11 cellular contexts compared by ENCODE assay signal in the genomic region with DNA sequence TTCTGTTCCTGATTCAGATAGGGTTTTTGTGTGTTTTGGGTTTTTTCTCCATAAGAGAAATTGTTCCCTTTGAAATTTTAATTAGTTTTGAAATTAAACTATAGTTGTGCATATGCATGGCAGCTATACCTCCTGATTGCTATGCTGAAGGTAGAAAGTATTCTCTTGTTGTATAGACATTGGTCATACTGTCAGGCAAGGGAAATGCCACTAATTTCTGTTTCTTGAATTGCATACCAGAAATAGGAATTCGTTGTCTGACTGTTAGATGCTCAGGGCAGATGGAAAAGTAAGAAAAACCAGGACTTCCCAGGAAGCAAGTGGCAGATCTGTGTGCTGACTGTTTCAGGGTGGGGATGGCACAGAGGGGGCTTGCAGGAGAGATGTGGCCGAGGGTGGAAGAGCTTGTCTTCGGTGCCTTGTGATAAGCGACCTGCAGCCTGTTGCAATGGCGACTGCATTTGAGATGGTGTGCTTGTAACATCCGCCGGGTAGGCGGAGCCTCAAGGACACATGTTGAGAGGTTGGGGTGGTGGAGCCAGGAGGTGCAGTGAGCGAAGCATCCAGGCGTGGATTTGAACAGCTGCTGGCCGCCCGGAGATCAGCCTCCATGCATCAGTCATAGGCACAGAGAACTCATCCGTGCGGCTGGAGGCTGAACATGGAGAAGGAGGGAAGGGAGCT. TPM values are rescaled to one million over a fixed set of nuclear protein-coding genes. Genes with fewer than 3 reads are reported as not detected.
A peak's percentile ranks its signal among the peaks of the same experiment; 100 is the strongest.
DNase-seq lines count a peak whose midpoint lies in the region; ATAC-seq and TF ChIP-seq lines count a peak whose summit lies in the region.
"Had no signal": no experiment of that assay in that cellular context is flagged by ENCODE, and none has a peak within 500 bp of the region (broad histone marks: within the 10 kb centered on the region; RNA-seq: fewer than 3 reads in every experiment).

No MANE protein-coding gene starts in this region.

- no peak overlapping the region for H3K4me3 Mint-ChIP-seq in stimulated activated memory B cell treated with anti-CD40 and anti-IgM and Interleukin-4, amounts not matched to agents 10 μg/mL and 1 μg/mL and 100 μg/mL, for 72 hours
- H3K4me3 Mint-ChIP-seq: stimulated activated naive CD8-positive, alpha-beta T cell treated with anti-CD3 and anti-CD28 coated beads, Interleukin-15, Interleukin-2, amounts not matched to agents 100 ng/mL and 50 ng/mL, for 24 hours had no signal

- DNase-seq in activated CD8-positive, alpha-beta memory T cell treated with anti-CD3 and anti-CD28 coated beads for 24 hours: peak; percentile 38
- no peak for DNase-seq in activated CD8-positive, alpha-beta memory T cell treated with anti-CD3 and anti-CD28 coated beads, Interleukin-2, amount 50 U/mL, for 48 hours
- DNase-seq in NCI-H526 (lab: John Stamatoyannopoulos, UW) (peak; percentile 46 to 71), foreskin melanocyte (peak; percentile 48), hepatocyte (ENCODE audit: low spot score) (no peak), DMS114 treated with DMSO at 0.1 percent for 48 hours (lab: John Stamatoyannopoulos, UW; ENCODE audit: unreplicated experiment) (no peak), A673 (ENCODE audit: low spot score) (no peak)
- DNase-seq: stimulated activated CD4-positive, alpha-beta T cell treated with anti-CD3 and anti-CD28 coated beads, Interleukin-1b, Interleukin-23, amount 100 ng/mL, for 48 hours had no signal

- H3K27ac Mint-ChIP-seq in stimulated activated memory B cell treated with anti-CD40 and anti-IgM and Interleukin-4, amounts not matched to agents 10 μg/mL and 1 μg/mL and 100 μg/mL, for 72 hours: peak overlapping the region; percentile 88
- H3K27ac Mint-ChIP-seq: activated T-helper 2 cell treated with anti-CD3 and anti-CD28 coated beads, Interferon-gamma antibody, Interleukin-2, Interleukin-4, amounts not matched to agents 10 μg/mL and 5 μg/mL and 100 μg/mL, durations not matched to agents 14 hours and 24 hours and 36 hours had no signal

- peaks cover 100% of the 10 kb centered on the region for H3K79me2 ChIP-seq in hepatocyte

- H3K4me3 ChIP-seq in hepatocyte (no peak overlapping the region), A673 (ENCODE audit: low read depth, low read length, poor library complexity, severe bottlenecking) (no peak overlapping the region)

- H3K27me3 ChIP-seq in hepatocyte (no peaks in the 10 kb centered on the region), A673 (replicated peaks; ENCODE audit: insufficient read depth, low read depth, low read length, poor library complexity) (no peaks in the 10 kb centered on the region)

- intact Hi-C loops in A673 (cut with micrococcal nuclease; ENCODE audit: unreplicated experiment): no loop called here

- ATAC-seq in stimulated activated memory B cell treated with anti-CD40 and anti-IgM and Interleukin-4, amounts not matched to agents 10 μg/mL and 1 μg/mL and 100 μg/mL, for 72 hours: no peak

- CTCF ChIA-PET in A673 (lab: Charles Lee): no interaction called here

- peaks cover 7% of the 10 kb centered on the region for H4K20me1 ChIP-seq in hepatocyte (ENCODE audit: insufficient read depth, poor library complexity, severe bottlenecking)

- H3K36me3 ChIP-seq in hepatocyte (replicated peaks; ENCODE audit: insufficient read depth, low read depth) (no peaks in the 10 kb centered on the region), A673 (ENCODE audit: insufficient read depth, low read length, poor library complexity, severe bottlenecking) (no peaks in the 10 kb centered on the region)

- H3K4me1 Mint-ChIP-seq in stimulated activated memory B cell treated with anti-CD40 and anti-IgM and Interleukin-4, amounts not matched to agents 10 μg/mL and 1 μg/mL and 100 μg/mL, for 72 hours: peaks cover 86% of the 10 kb centered on the region

- H3K4me2 ChIP-seq in hepatocyte: no peak overlapping the region

- no peaks in the 10 kb centered on the region for H3K9me2 ChIP-seq in hepatocyte (replicated peaks; ENCODE audit: insufficient read depth)

- no peaks in the 10 kb centered on the region for H3K27me3 Mint-ChIP-seq in stimulated activated memory B cell treated with anti-CD40 and anti-IgM and Interleukin-4, amounts not matched to agents 10 μg/mL and 1 μg/mL and 100 μg/mL, for 72 hours
- H3K27me3 Mint-ChIP-seq: stimulated activated naive CD8-positive, alpha-beta T cell treated with anti-CD3 and anti-CD28 coated beads, Interleukin-15, Interleukin-2, amounts not matched to agents 100 ng/mL and 50 ng/mL, for 24 hours had no signal

- no peak overlapping the region for H2AFZ ChIP-seq in hepatocyte

- peaks cover 8% of the 10 kb centered on the region for H3K36me3 Mint-ChIP-seq in stimulated activated memory B cell treated with anti-CD40 and anti-IgM and Interleukin-4, amounts not matched to agents 10 μg/mL and 1 μg/mL and 100 μg/mL, for 72 hours

- H3K4me1 ChIP-seq in hepatocyte (ENCODE audit: insufficient read depth): peaks cover 51% of the 10 kb centered on the region
- peaks cover 52% of the 10 kb centered on the region for H3K4me1 ChIP-seq in A673 (ENCODE audit: insufficient read depth, low read length, poor library complexity, severe bottlenecking)

- BruUV-seq in A673 (replicated peaks; lab: Mats Ljungman, UMichigan): no TSS peak

- H3K9me3 Mint-ChIP-seq in stimulated activated memory B cell treated with anti-CD40 and anti-IgM and Interleukin-4, amounts not matched to agents 10 μg/mL and 1 μg/mL and 100 μg/mL, for 72 hours: no peaks in the 10 kb centered on the region
- H3K9me3 Mint-ChIP-seq: activated T-helper 2 cell treated with anti-CD3 and anti-CD28 coated beads, Interferon-gamma antibody, Interleukin-2, Interleukin-4, amounts not matched to agents 10 μg/mL and 5 μg/mL and 100 μg/mL, durations not matched to agents 14 hours and 24 hours and 36 hours; stimulated activated naive CD8-positive, alpha-beta T cell treated with anti-CD3 and anti-CD28 coated beads, Interleukin-15, Interleukin-2, amounts not matched to agents 100 ng/mL and 50 ng/mL, for 24 hours had no signal

- H3K27ac ChIP-seq in hepatocyte (no peak overlapping the region), A673 (ENCODE audit: low read depth, low read length, poor library complexity, severe bottlenecking) (no peak overlapping the region)

- POLR2A ChIA-PET in A673 (lab: Charles Lee; ENCODE audit: low non-redundant PET): no interaction called here

- no peaks in the 10 kb centered on the region for H3K9me3 ChIP-seq in hepatocyte (ENCODE audit: low read depth)
- H3K9me3 ChIP-seq in A673 (ENCODE audit: low read depth, low read length, poor library complexity, severe bottlenecking): no peaks in the 10 kb centered on the region

- TF ChIP-seq CTCF in hepatocyte (IDR thresholded peaks at IDR 0.05; ENCODE audit: poor library complexity) (no peak), A673 (conservative IDR thresholded peaks at IDR 0.05; ENCODE audit: low read depth, low read length) (no peak)

- 78% methylated on average over 14 of the region's 14 CpGs for WGBS in hepatocyte (ENCODE audit: low lambda C conversion rate, missing lambda C conversion rate)

RNA-seq across cellular contexts. Expression of a gene that starts 42.8 kb away (rescaled TPM):
- 23.6 and 28.7 TPM in 2 replicates for total RNA-seq in hepatocyte
- polyA plus RNA-seq in hepatocyte: 15.2 and 19.7 TPM in 2 replicates
- 55.5 and 61.6 TPM in 2 replicates for total RNA-seq in A673 (2021)

Comparison
In these comparisons a context has a peak if more than half of its experiments do, and no peak if none do; other contexts are left out.
1. DNase-seq: peak in activated CD8-positive, alpha-beta memory T cell treated with anti-CD3 and anti-CD28 coated beads for 24 hours (single experiment), NCI-H526 (2 of 2) and foreskin melanocyte (single experiment); none in activated CD8-positive, alpha-beta memory T cell treated with anti-CD3 and anti-CD28 coated beads, Interleukin-2, amount 50 U/mL, for 48 hours (single experiment), hepatocyte (single experiment), DMS114 treated with DMSO at 0.1 percent for 48 hours (single experiment) and A673 (single experiment).